23 cellular contexts compared by ENCODE assay signal in the genomic region with DNA sequence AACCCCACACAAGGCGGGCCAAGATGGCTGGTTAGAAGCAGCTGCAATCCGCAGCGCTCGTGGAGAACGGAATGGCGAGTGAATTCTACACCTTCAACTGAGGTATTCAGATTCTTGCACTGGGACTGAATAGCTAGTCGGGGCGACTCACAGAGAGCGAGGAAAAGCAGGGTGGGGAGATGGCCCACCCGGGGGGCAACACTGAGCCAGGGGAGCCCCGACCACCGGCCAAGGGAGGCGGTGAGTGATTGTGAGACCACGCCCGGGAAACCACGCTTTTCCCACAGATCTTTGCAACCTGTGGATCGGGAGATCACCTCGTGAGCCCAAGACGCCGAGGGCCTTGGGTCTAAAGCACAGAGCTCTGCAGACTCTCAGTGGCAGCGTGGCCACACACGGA. TPM values are rescaled to one million over a fixed set of nuclear protein-coding genes. Genes with fewer than 3 reads are reported as not detected.
"Had no signal": no experiment of that assay in that cellular context is flagged by ENCODE, and none has a peak within 500 bp of the region (broad histone marks: within the 10 kb centered on the region; RNA-seq: fewer than 3 reads in every experiment).

No MANE protein-coding gene starts in this region.

- DNase-seq: activated B cell treated with CpG ODN at 0.5 μM for 24 hours; activated CD4-positive, alpha-beta memory T cell treated with anti-CD3 and anti-CD28 coated beads for 36 hours; activated gamma-delta T cell; amygdala; brain microvascular endothelial cell; MM.1S; NCI-H1105; NCI-H1436; NCI-H1694 treated with DMSO at 0.1 percent for 48 hours; NCI-H2029 treated with DMSO at 0.1 percent for 48 hours; NCI-H345; NCI-H510A; NK-92 treated with Interleukin-12 subunit alpha and Interleukin-12 subunit beta, amount 100 ng/mL, for 24 hours; Right ventricle myocardium superior had no signal

- H3K27me3 Mint-ChIP-seq: activated B cell treated with CpG ODN at 0.5 μM for 24 hours; activated CD4-positive, alpha-beta memory T cell treated with anti-CD3 and anti-CD28 coated beads for 36 hours; activated CD4-positive, alpha-beta T cell treated with anti-CD3 and anti-CD28 coated beads, Interleukin-2, amount 10 ng/mL, durations not matched to agents 7 days and 5 days; activated naive CD8-positive, alpha-beta T cell; activated T-helper 17 cell treated with anti-CD3 and anti-CD28 coated beads, Interleukin-2, amount 50 U/mL, for 72 hours had no signal

- H3K27me3 ChIP-seq: brain microvascular endothelial cell, cardiac muscle cell, Peyer's patch had no signal

- H3K27ac Mint-ChIP-seq: activated B cell treated with CpG ODN at 0.5 μM for 24 hours; activated CD4-positive, alpha-beta memory T cell treated with anti-CD3 and anti-CD28 coated beads for 36 hours; activated CD4-positive, alpha-beta T cell treated with anti-CD3 and anti-CD28 coated beads, Interleukin-2, amount 10 ng/mL, durations not matched to agents 7 days and 5 days; activated naive CD4-positive, alpha-beta T cell treated with anti-CD3 and anti-CD28 coated beads for 36 hours; activated naive CD8-positive, alpha-beta T cell; activated T-helper 17 cell treated with anti-CD3 and anti-CD28 coated beads, Interleukin-2, amount 50 U/mL, for 72 hours; T-helper 1 cell treated with Interleukin-12 subunit alpha and Interleukin-12 subunit beta and Interleukin-4 antibody, amounts not matched to agents 30 μg/mL and 1 μg/mL, for 36 hours had no signal

- H3K27ac ChIP-seq: brain microvascular endothelial cell, cardiac muscle cell, Peyer's patch, RWPE1 had no signal

- H3K9me3 Mint-ChIP-seq: activated B cell treated with CpG ODN at 0.5 μM for 24 hours; activated CD4-positive, alpha-beta memory T cell treated with anti-CD3 and anti-CD28 coated beads for 36 hours; activated CD4-positive, alpha-beta T cell treated with anti-CD3 and anti-CD28 coated beads, Interleukin-2, amount 10 ng/mL, durations not matched to agents 7 days and 5 days; activated naive CD4-positive, alpha-beta T cell treated with anti-CD3 and anti-CD28 coated beads for 36 hours; activated T-helper 17 cell treated with anti-CD3 and anti-CD28 coated beads, Interleukin-2, amount 50 U/mL, for 72 hours; T-helper 1 cell treated with Interleukin-12 subunit alpha and Interleukin-12 subunit beta and Interleukin-4 antibody, amounts not matched to agents 30 μg/mL and 1 μg/mL, for 36 hours had no signal

- H3K36me3 ChIP-seq: brain microvascular endothelial cell, cardiac muscle cell, Peyer's patch had no signal

- H3K4me1 ChIP-seq: Peyer's patch had no signal

- H3K4me3 Mint-ChIP-seq: activated B cell treated with CpG ODN at 0.5 μM for 24 hours; activated CD4-positive, alpha-beta memory T cell treated with anti-CD3 and anti-CD28 coated beads for 36 hours; activated CD4-positive, alpha-beta T cell treated with anti-CD3 and anti-CD28 coated beads, Interleukin-2, amount 10 ng/mL, durations not matched to agents 7 days and 5 days; activated naive CD4-positive, alpha-beta T cell treated with anti-CD3 and anti-CD28 coated beads for 36 hours; activated naive CD8-positive, alpha-beta T cell; activated T-helper 17 cell treated with anti-CD3 and anti-CD28 coated beads, Interleukin-2, amount 50 U/mL, for 72 hours; T-helper 1 cell treated with Interleukin-12 subunit alpha and Interleukin-12 subunit beta and Interleukin-4 antibody, amounts not matched to agents 30 μg/mL and 1 μg/mL, for 36 hours had no signal

- H3K4me3 ChIP-seq: cardiac muscle cell, Peyer's patch had no signal

- H3K9me3 ChIP-seq: Peyer's patch had no signal

RNA-seq across cellular contexts. Expression of a gene that starts 50.3 kb away (rescaled TPM):
- total RNA-seq: activated CD4-positive, alpha-beta memory T cell treated with anti-CD3 and anti-CD28 coated beads for 36 hours; activated naive CD4-positive, alpha-beta T cell treated with anti-CD3 and anti-CD28 coated beads for 36 hours; activated T-helper 17 cell treated with anti-CD3 and anti-CD28 coated beads, Interleukin-2, amount 50 U/mL, for 72 hours; Right ventricle myocardium superior; SK-MEL-5 had no signal
- polyA plus RNA-seq: cardiac muscle cell had no signal
